32 cellular contexts compared by ENCODE assay signal in genomic region chr12:52689239-52689638, GRCh38. TPM values are rescaled to one million over a fixed set of nuclear protein-coding genes. Genes with fewer than 3 reads are reported as not detected.
"Had no signal": no experiment of that assay in that cellular context is flagged by ENCODE, and none has a peak within 500 bp of the region (broad histone marks: within the 10 kb centered on the region; RNA-seq: fewer than 3 reads in every experiment).

No MANE protein-coding gene starts in this region.

- H3K27ac ChIP-seq: left ventricle myocardium inferior, ovary, right atrium auricular region, right lobe of liver, testis, thyroid gland, transverse colon, upper lobe of left lung, vagina had no signal

- H3K27me3 ChIP-seq: ovary, right atrium auricular region, right lobe of liver, testis, thyroid gland, vagina had no signal

- H3K27ac Mint-ChIP-seq: mesothelial cell of epicardium; progenitor cell of endocrine pancreas; stimulated activated memory B cell treated with anti-CD40 and anti-IgM and Interleukin-4, amounts not matched to agents 10 μg/mL and 1 μg/mL and 100 μg/mL, for 72 hours; stimulated activated naive CD8-positive, alpha-beta T cell treated with anti-CD3 and anti-CD28 coated beads, Interleukin-15, amount 100 ng/mL, for 72 hours had no signal

- H3K4me3 Mint-ChIP-seq: stimulated activated memory B cell treated with anti-CD40 and anti-IgM and Interleukin-4, amounts not matched to agents 10 μg/mL and 1 μg/mL and 100 μg/mL, for 72 hours; stimulated activated naive CD8-positive, alpha-beta T cell treated with anti-CD3 and anti-CD28 coated beads, Interleukin-15, amount 100 ng/mL, for 72 hours had no signal

- H3K9me3 ChIP-seq: left ventricle myocardium inferior, ovary, right atrium auricular region, right lobe of liver, testis, thyroid gland, transverse colon, upper lobe of left lung, vagina had no signal

- H3K9me3 Mint-ChIP-seq: mesothelial cell of epicardium; naive B cell; stimulated activated memory B cell treated with anti-CD40 and anti-IgM and Interleukin-4, amounts not matched to agents 10 μg/mL and 1 μg/mL and 100 μg/mL, for 72 hours; stimulated activated naive CD8-positive, alpha-beta T cell treated with anti-CD3 and anti-CD28 coated beads, Interleukin-15, amount 100 ng/mL, for 72 hours had no signal

- H3K4me3 ChIP-seq: left ventricle myocardium inferior, lung, ovary, right atrium auricular region, right lobe of liver, smooth muscle cell, testis, thyroid gland, transverse colon, upper lobe of left lung, vagina had no signal

- H3K4me2 ChIP-seq: smooth muscle cell had no signal

- H3K36me3 Mint-ChIP-seq: mesothelial cell of epicardium; naive B cell; stimulated activated memory B cell treated with anti-CD40 and anti-IgM and Interleukin-4, amounts not matched to agents 10 μg/mL and 1 μg/mL and 100 μg/mL, for 72 hours had no signal

- ATAC-seq: right lobe of liver; stimulated activated memory B cell treated with anti-CD40 and anti-IgM and Interleukin-4, amounts not matched to agents 10 μg/mL and 1 μg/mL and 100 μg/mL, for 72 hours; stimulated activated naive CD8-positive, alpha-beta T cell treated with anti-CD3 and anti-CD28 coated beads, Interleukin-15, amount 100 ng/mL, for 72 hours had no signal

- H3K36me3 ChIP-seq: left ventricle myocardium inferior, ovary, right atrium auricular region, right lobe of liver, thyroid gland, transverse colon, upper lobe of left lung, vagina had no signal

- DNase-seq: hypothalamus; left ventricle myocardium inferior; mesendoderm; naive B cell; ovary; right lobe of liver; stimulated activated CD4-positive, alpha-beta T cell treated with anti-CD3 and anti-CD28 coated beads, Interleukin-1b, Interleukin-23, amount 100 ng/mL, for 48 hours; stimulated activated CD4-positive, alpha-beta T cell treated with anti-CD3 and anti-CD28 coated beads, Interleukin-2, amount 100 ng/mL, for 48 hours; stimulated activated CD4-positive, alpha-beta T cell treated with anti-CD3 and anti-CD28 coated beads, Interleukin-4, amount 100 ng/mL, for 4 hours; stimulated activated CD8-positive, alpha-beta memory T cell treated with anti-CD3 and anti-CD28 coated beads, Interleukin-4, amount 100 ng/mL, for 48 hours; stimulated activated naive CD4-positive, alpha-beta T cell treated with Interleukin-2 at 50 U/mL for 16 hours; stimulated activated naive CD8-positive, alpha-beta T cell treated with anti-CD3 and anti-CD28 coated beads, Interleukin-15, amount 100 ng/mL, for 72 hours; substantia nigra; testis; thyroid gland; transverse colon; upper lobe of left lung had no signal

RNA-seq across cellular contexts. Expression of gene KRT1, which starts 9.0 kb away (rescaled TPM):
- total RNA-seq: kidney epithelial cell, left ventricle myocardium inferior, mesothelial cell of epicardium, ovary, progenitor cell of endocrine pancreas, pulmonary artery endothelial cell, renal cortical epithelial cell, right atrium auricular region, right lobe of liver, testis, transverse colon had no signal
- polyA plus RNA-seq: lung, neural cell, ovary, urinary bladder had no signal

RNA-seq across cellular contexts. Expression of gene KRT77, which starts 14.1 kb away (rescaled TPM):
- total RNA-seq: kidney epithelial cell, left ventricle myocardium inferior, lung, mesothelial cell of epicardium, mononuclear cell, omental fat pad, ovary, progenitor cell of endocrine pancreas, pulmonary artery endothelial cell, renal cortical epithelial cell, right atrium auricular region, right lobe of liver, skeletal muscle tissue, thyroid gland, transverse colon, upper lobe of left lung, urinary bladder had no signal
- polyA plus RNA-seq: lung, neural cell, ovary, smooth muscle cell, urinary bladder had no signal

RNA-seq across cellular contexts. Expression of gene KRT2, which starts 37.2 kb away (rescaled TPM):
- total RNA-seq: kidney epithelial cell, left ventricle myocardium inferior, lung, mesothelial cell of epicardium, omental fat pad, ovary, progenitor cell of endocrine pancreas, pulmonary artery endothelial cell, renal cortical epithelial cell, right atrium auricular region, right lobe of liver, skeletal muscle tissue, smooth muscle cell, testis, transverse colon, upper lobe of left lung, urinary bladder had no signal
- polyA plus RNA-seq: neural cell, ovary, smooth muscle cell, urinary bladder had no signal
